14 cellular contexts compared by ENCODE assay signal in the genomic region with DNA sequence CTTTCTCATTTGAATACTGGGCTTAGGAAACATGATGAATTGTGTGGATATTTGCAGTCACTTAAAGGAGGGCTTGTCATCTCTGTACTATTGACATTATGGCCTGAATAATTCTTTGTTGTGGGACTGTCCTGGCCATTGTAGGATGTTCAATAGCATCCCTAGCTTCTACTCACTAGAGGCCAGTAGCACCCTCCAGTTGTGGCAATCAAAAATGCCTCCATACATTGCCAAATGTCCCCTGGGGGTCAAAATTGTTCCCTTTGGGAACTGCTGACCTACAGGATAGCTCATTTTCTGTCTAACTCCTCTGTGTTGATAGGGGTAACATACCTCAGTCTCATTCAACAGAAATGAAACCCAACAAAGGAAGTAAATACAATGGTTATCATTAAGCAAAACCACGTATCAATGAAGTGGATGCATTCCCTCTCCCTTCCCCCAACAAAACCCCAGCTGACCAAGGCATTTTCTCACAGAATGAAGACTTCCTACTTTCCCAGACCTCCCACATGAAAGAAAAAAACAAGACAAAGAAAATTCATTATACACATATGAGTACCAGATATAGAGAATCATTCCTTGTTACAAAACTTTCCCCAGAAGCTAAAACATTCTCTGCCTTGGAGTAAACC. TPM values are rescaled to one million over a fixed set of nuclear protein-coding genes. Genes with fewer than 3 reads are reported as not detected.
A peak's percentile ranks its signal among the peaks of the same experiment; 100 is the strongest.
DNase-seq lines count a peak whose midpoint lies in the region; ATAC-seq and TF ChIP-seq lines count a peak whose summit lies in the region.
"Had no signal": no experiment of that assay in that cellular context is flagged by ENCODE, and none has a peak within 500 bp of the region (broad histone marks: within the 10 kb centered on the region; RNA-seq: fewer than 3 reads in every experiment).

No MANE protein-coding gene starts in this region.

- peak in 1 of 3 donors; percentile 49 for DNase-seq in CD4-positive, CD25-positive, alpha-beta regulatory T cell
- DNase-seq in Jurkat, Clone E6-1 (ENCODE audit: low read depth, low spot score), result no peak
- DNase-seq in adipocyte (ENCODE audit: low read depth) (peak; percentile 14), neural progenitor cell (ENCODE audit: low spot score) (no peak), osteocyte (ENCODE audit: extremely low spot score, unreplicated experiment) (no peak), NCI-H446 treated with DMSO at 0.1 percent for 48 hours (lab: John Stamatoyannopoulos, UW) (no peak)
- DNase-seq: IMR-90, mammary epithelial cell, NCI-H2029 treated with DMSO at 0.1 percent for 48 hours, retina had no signal

- H3K4me2 ChIP-seq in neural progenitor cell, result no peak overlapping the region
- H3K4me2 ChIP-seq: hepatocyte had no signal

- no peaks in the 10 kb centered on the region for H3K27me3 Mint-ChIP-seq in CD4-positive, CD25-positive, alpha-beta regulatory T cell
- no peaks in the 10 kb centered on the region for H3K27me3 Mint-ChIP-seq in neural progenitor cell (ENCODE audit: insufficient read depth, low read depth)
- peaks cover 5% of the 10 kb centered on the region for H3K27me3 Mint-ChIP-seq in osteocyte (ENCODE audit: unreplicated experiment)

- ATAC-seq in CD4-positive, CD25-positive, alpha-beta regulatory T cell (ENCODE audit: low read depth in 2 of 2), result peak in 1 of 2 donors; percentile 4
- no peak for ATAC-seq in HG02588 (IDR thresholded peaks at IDR 0.05; ENCODE audit: unreplicated experiment)

- peaks cover 36% of the 10 kb centered on the region for H3K36me3 Mint-ChIP-seq in CD4-positive, CD25-positive, alpha-beta regulatory T cell
- H3K36me3 Mint-ChIP-seq in neural progenitor cell (no peaks in the 10 kb centered on the region), osteocyte (ENCODE audit: unreplicated experiment) (no peaks in the 10 kb centered on the region)

- peak overlapping the region; percentile 84 for H3K27ac ChIP-seq in CD4-positive, CD25-positive, alpha-beta regulatory T cell (ENCODE audit: insufficient read depth, low read length, poor library complexity, severe bottlenecking)
- no peak overlapping the region for H3K27ac ChIP-seq in neural progenitor cell
- H3K27ac ChIP-seq: hepatocyte, VCaP had no signal

- no peaks in the 10 kb centered on the region for H3F3A ChIP-seq in neural progenitor cell (ENCODE audit: low read depth)

- H3K27me3 ChIP-seq in CD4-positive, CD25-positive, alpha-beta regulatory T cell (ENCODE audit: control insufficient read depth, insufficient read depth, low read length), result no peaks in the 10 kb centered on the region
- H3K27me3 ChIP-seq in adipocyte (replicated peaks; ENCODE audit: control insufficient read depth, insufficient read depth, low read length) (no peaks in the 10 kb centered on the region), neural progenitor cell (no peaks in the 10 kb centered on the region)
- H3K27me3 ChIP-seq: hepatocyte had no signal

- TF ChIP-seq CTCF in neural progenitor cell (IDR thresholded peaks at IDR 0.05) (peak; percentile 11), osteocyte (IDR thresholded peaks at IDR 0.05) (no peak)

- H3K4me3 ChIP-seq in CD4-positive, CD25-positive, alpha-beta regulatory T cell (ENCODE audit: low read depth, low read length), result peak overlapping the region; percentile 100
- peak overlapping the region; percentile 77 for H3K4me3 ChIP-seq in Jurkat, Clone E6-1 (ENCODE audit: low read length)
- H3K4me3 ChIP-seq in adipocyte (ENCODE audit: low read length) (no peak overlapping the region), neural progenitor cell (no peak overlapping the region)
- H3K4me3 ChIP-seq: hepatocyte had no signal

- peaks cover 5% of the 10 kb centered on the region for H3K36me3 ChIP-seq in CD4-positive, CD25-positive, alpha-beta regulatory T cell (ENCODE audit: control insufficient read depth, insufficient read depth, low read length)
- no peaks in the 10 kb centered on the region for H3K36me3 ChIP-seq in adipocyte (ENCODE audit: control insufficient read depth, insufficient read depth, low read length, severe bottlenecking)
- no peaks in the 10 kb centered on the region for H3K36me3 ChIP-seq in neural progenitor cell

- H3K27ac Mint-ChIP-seq in CD4-positive, CD25-positive, alpha-beta regulatory T cell, result peak overlapping the region; percentile 92 to 98 (median 93)
- H3K27ac Mint-ChIP-seq in neural progenitor cell (no peak overlapping the region), osteocyte (ENCODE audit: unreplicated experiment) (no peak overlapping the region)

- peaks cover 52% of the 10 kb centered on the region for H3K4me1 ChIP-seq in CD4-positive, CD25-positive, alpha-beta regulatory T cell (ENCODE audit: control insufficient read depth, insufficient read depth, low read length, poor library complexity, severe bottlenecking)
- H3K4me1 ChIP-seq in adipocyte (ENCODE audit: control insufficient read depth, insufficient read depth, low read length) (peaks cover 6% of the 10 kb centered on the region), neural progenitor cell (no peaks in the 10 kb centered on the region)

- H3K9ac ChIP-seq in adipocyte (ENCODE audit: low read length) (no peak overlapping the region), neural progenitor cell (no peak overlapping the region)

- H2AFZ ChIP-seq in neural progenitor cell (replicated peaks), result no peak overlapping the region
- H2AFZ ChIP-seq: hepatocyte had no signal

- H3K79me2 ChIP-seq in neural progenitor cell (ENCODE audit: low read depth), result no peaks in the 10 kb centered on the region
- H3K79me2 ChIP-seq: hepatocyte had no signal

- no peaks in the 10 kb centered on the region for H3K9me3 Mint-ChIP-seq in CD4-positive, CD25-positive, alpha-beta regulatory T cell
- H3K9me3 Mint-ChIP-seq in neural progenitor cell, result no peaks in the 10 kb centered on the region
- H3K9me3 Mint-ChIP-seq in osteocyte (ENCODE audit: unreplicated experiment), result no peaks in the 10 kb centered on the region

- peaks cover 10 to 43% (median 34%) of the 10 kb centered on the region in 4 donors for H3K4me1 Mint-ChIP-seq in CD4-positive, CD25-positive, alpha-beta regulatory T cell
- H3K4me1 Mint-ChIP-seq in neural progenitor cell (peaks cover 4% of the 10 kb centered on the region), osteocyte (ENCODE audit: unreplicated experiment) (peaks cover 6% of the 10 kb centered on the region)

- no peaks in the 10 kb centered on the region for H4K20me1 ChIP-seq in neural progenitor cell (ENCODE audit: low read depth)

- peak overlapping the region; percentile 94 to 99 (median 96) for H3K4me3 Mint-ChIP-seq in CD4-positive, CD25-positive, alpha-beta regulatory T cell
- H3K4me3 Mint-ChIP-seq in neural progenitor cell, result no peak overlapping the region
- H3K4me3 Mint-ChIP-seq in osteocyte (ENCODE audit: unreplicated experiment), result no peak overlapping the region

- H3K9me3 ChIP-seq in CD4-positive, CD25-positive, alpha-beta regulatory T cell (ENCODE audit: control insufficient read depth in 2 of 2, low read length in 2 of 2), result no peaks in the 10 kb centered on the region
- H3K9me3 ChIP-seq in adipocyte (ENCODE audit: control insufficient read depth, low read length) (no peaks in the 10 kb centered on the region), neural progenitor cell (ENCODE audit: low read depth) (no peaks in the 10 kb centered on the region)

RNA-seq across cellular contexts. Expression of gene FYB1, which starts 18.1 kb away (rescaled TPM):
- total RNA-seq in CD4-positive, CD25-positive, alpha-beta regulatory T cell, result 639 TPM
- polyA plus RNA-seq in CD4-positive, CD25-positive, alpha-beta regulatory T cell, result 100 to 1,000 TPM; 197 to 254 (median 226) TPM
- polyA plus RNA-seq in Jurkat, Clone E6-1 (2012; ENCODE audit: insufficient read depth, insufficient read length), result 3.7 TPM
- not detected in 2 replicates for total RNA-seq in neural progenitor cell (ENCODE audit: low replicate concordance)
- total RNA-seq in osteocyte, result not detected in 2 replicates
- total RNA-seq: H1, IMR-90 had no signal
- polyA plus RNA-seq: H1, IMR-90 had no signal

Comparison
In these comparisons a context has a peak if more than half of its experiments do, and no peak if none do; other contexts are left out.
1. H3K4me3 ChIP-seq: peak in CD4-positive, CD25-positive, alpha-beta regulatory T cell (single experiment) and Jurkat, Clone E6-1 (single experiment); none in adipocyte (single experiment) and neural progenitor cell (single experiment).
2. H3K27ac Mint-ChIP-seq: peak in CD4-positive, CD25-positive, alpha-beta regulatory T cell (3 of 3); none in neural progenitor cell (single experiment) and osteocyte (single experiment).
3. H3K4me3 Mint-ChIP-seq: peak in CD4-positive, CD25-positive, alpha-beta regulatory T cell (4 of 4); none in neural progenitor cell (single experiment) and osteocyte (single experiment).
4. RNA of gene FYB1, which starts 18.1 kb away (total RNA-seq): 639 TPM in CD4-positive, CD25-positive, alpha-beta regulatory T cell (single experiment); not detected in osteocyte and not detected in neural progenitor cell; every median in the first group is over 100 times any median in the second.